Comparison of ENCODE assay signal across 8 cellular contexts in genomic region chr9:137302176-137303030, GRCh38. TPM values are rescaled to one million over a fixed set of nuclear protein-coding genes. Genes with fewer than 3 reads are reported as not detected.
DNase-seq lines count a peak whose midpoint lies in the region; TF ChIP-seq lines count a peak whose summit lies in the region.

A gene with protein sequence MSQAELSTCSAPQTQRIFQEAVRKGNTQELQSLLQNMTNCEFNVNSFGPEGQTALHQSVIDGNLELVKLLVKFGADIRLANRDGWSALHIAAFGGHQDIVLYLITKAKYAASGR (minus strand): TSS chr9:137302271. CDS start chr9:137301928, 343 bp downstream.

- H3K27ac ChIP-seq in HEK293 (ENCODE audit: extremely low read depth, low read depth, low read length) (peak within 1 kb of the TSS; percentile 91), right atrium auricular region (peak within 1 kb of the TSS; percentile 79 to 83), uterus (peak within 1 kb of the TSS; percentile 77 to 78)

- peak; percentile 82 for TF ChIP-seq POLR2A in GM10847 (IDR thresholded peaks at IDR 0.05; ENCODE audit: extremely low read depth, insufficient read length)
- TF ChIP-seq POLR2A in uterus (IDR thresholded peaks at IDR 0.05), result peak; percentile 59 to 90

- H3K36me3 ChIP-seq in HEK293 (ENCODE audit: control insufficient read depth in 2 of 2, insufficient read depth in 1 of 2, low read length in 2 of 2) (no peaks in the 10 kb centered on the region), adipocyte (ENCODE audit: control insufficient read depth, insufficient read depth, low read length, severe bottlenecking) (no peaks in the 10 kb centered on the region), right atrium auricular region (no peaks in the 10 kb centered on the region), uterus (no peaks in the 10 kb centered on the region)

- H3K4me3 ChIP-seq in HEK293 (ENCODE audit: low read depth, low read length) (peak within 1 kb of the TSS; percentile 73), adipocyte (ENCODE audit: low read length) (no peak within 1 kb of the TSS), right atrium auricular region (peak within 1 kb of the TSS; percentile 46 to 66), uterus (peak within 1 kb of the TSS; percentile 26 to 41)

- H3K9me3 ChIP-seq in HEK293 (ENCODE audit: control insufficient read depth, insufficient read depth, low read depth, low read length) (no peaks in the 10 kb centered on the region), adipocyte (ENCODE audit: control insufficient read depth, low read length) (no peaks in the 10 kb centered on the region), right atrium auricular region (no peaks in the 10 kb centered on the region), uterus (no peaks in the 10 kb centered on the region)

- H3K9ac ChIP-seq in adipocyte (ENCODE audit: low read length), result no peak within 1 kb of the TSS

- POLR2A ChIA-PET in HEK293 (lab: Yijun Ruan, JAX), result interaction anchor here (0.6 to 3.3 kb wide), 35 partner anchors 9 to 305 kb away, joined by 3 to 40 read pairs (median 4); partner anchors contain the start of genes ENTPD8, EXD3, MRPL41 and NOXA1

- TF ChIP-seq CTCF in HEK293 (tag by site-specific recombination; IDR thresholded peaks at IDR 0.05) (peak; percentile 84), right atrium auricular region (IDR thresholded peaks at IDR 0.05) (peak; percentile 31 to 61), uterus (IDR thresholded peaks at IDR 0.05) (peak in 3 of 4 experiments; percentile 37 to 44 (median 38))

- H3K27me3 ChIP-seq in adipocyte (replicated peaks; ENCODE audit: control insufficient read depth, insufficient read depth, low read length), result peaks cover 60% of the 10 kb centered on the region
- peaks cover 0 to 4% of the 10 kb centered on the region in 2 donors for H3K27me3 ChIP-seq in right atrium auricular region
- H3K27me3 ChIP-seq in uterus, result peaks cover 23 to 28% of the 10 kb centered on the region in 2 donors

- H3K4me1 ChIP-seq in HEK293 (ENCODE audit: control insufficient read depth, insufficient read depth, low read length), result peaks cover 15% of the 10 kb centered on the region
- H3K4me1 ChIP-seq in adipocyte (ENCODE audit: control insufficient read depth, insufficient read depth, low read length), result peaks cover 3% of the 10 kb centered on the region
- H3K4me1 ChIP-seq in right atrium auricular region, result peaks cover 0 to 89% of the 10 kb centered on the region in 2 donors
- H3K4me1 ChIP-seq in uterus, result peaks cover 0 to 36% of the 10 kb centered on the region in 2 donors

- DNase-seq in NCI-H1048 (lab: John Stamatoyannopoulos, UW), result peak; percentile 75
- DNase-seq in SW480 (ENCODE audit: low spot score), result peak; percentile 88
- peak; percentile 90 for DNase-seq in adipocyte (ENCODE audit: low read depth)
- peak; percentile 87 for DNase-seq in right atrium auricular region (ENCODE audit: low spot score)
- no peak for DNase-seq in pulmonary artery endothelial cell (ENCODE audit: low read depth, low spot score)
- peak; percentile 77 to 79 for DNase-seq in uterus

- intact Hi-C loops in uterus (cut with DNase I; ENCODE audit: low total_unique reads), result loop anchor here (10.0 kb wide), 1 partner anchor 112 kb away; no protein-coding TSS in a partner anchor

- CTCF ChIA-PET in HEK293 (lab: Yijun Ruan, JAX), result interaction anchor here (0.6 to 3.5 kb wide), 12 partner anchors 8 to 141 kb away, joined by 3 to 15 read pairs (median 5); no protein-coding TSS in a partner anchor

TF ChIP-seq in HEK293, 187 proteins besides CTCF, POLR2A, EP300 and RAD21 (continues in another document):
- TF ChIP-seq ZNF266 (tag by site-specific recombination; IDR thresholded peaks at IDR 0.05; ENCODE audit: low read depth) (no peak), ZNF175 (tag by site-specific recombination; IDR thresholded peaks at IDR 0.05) (no peak), SCRT2 (tag by site-specific recombination; IDR thresholded peaks at IDR 0.05) (no peak), ZNF37A (tag by site-specific recombination; IDR thresholded peaks at IDR 0.05) (no peak), ZNF274 (IDR thresholded peaks at IDR 0.05; ENCODE audit: low read length) (no peak), ZNF274 (tag by site-specific recombination; IDR thresholded peaks at IDR 0.05; ENCODE audit: borderline replicate concordance) (no peak), ZFP69B (tag by site-specific recombination; IDR thresholded peaks at IDR 0.05) (no peak), BCL11B (tag by site-specific recombination; IDR thresholded peaks at IDR 0.05; ENCODE audit: low read depth) (no peak; the same call in 1 of the 2 replicates), ZNF362 (tag by site-specific recombination; IDR thresholded peaks at IDR 0.05) (no peak), ZNF302 (tag by site-specific recombination; IDR thresholded peaks at IDR 0.05; ENCODE audit: low read depth) (no peak), ZFHX2 (tag by site-specific recombination; conservative IDR thresholded peaks at IDR 0.05) (peak; percentile 50), ZNF660 (tag by site-specific recombination; IDR thresholded peaks at IDR 0.05) (no peak), ZNF768 (tag by site-specific recombination; IDR thresholded peaks at IDR 0.05) (no peak), SP7 (tag by site-specific recombination; IDR thresholded peaks at IDR 0.05) (no peak; the same call in 1 of the 2 replicates), ZXDB (tag by site-specific recombination; IDR thresholded peaks at IDR 0.05) (0 out of 2 replicates have a peak, but pooled peaks have one; percentile 43), ZNF473 (tag by site-specific recombination; IDR thresholded peaks at IDR 0.05) (no peak), ZFP41 (tag by site-specific recombination; IDR thresholded peaks at IDR 0.05; ENCODE audit: borderline replicate concordance) (no peak)
- TF ChIP-seq, protein P1, sequence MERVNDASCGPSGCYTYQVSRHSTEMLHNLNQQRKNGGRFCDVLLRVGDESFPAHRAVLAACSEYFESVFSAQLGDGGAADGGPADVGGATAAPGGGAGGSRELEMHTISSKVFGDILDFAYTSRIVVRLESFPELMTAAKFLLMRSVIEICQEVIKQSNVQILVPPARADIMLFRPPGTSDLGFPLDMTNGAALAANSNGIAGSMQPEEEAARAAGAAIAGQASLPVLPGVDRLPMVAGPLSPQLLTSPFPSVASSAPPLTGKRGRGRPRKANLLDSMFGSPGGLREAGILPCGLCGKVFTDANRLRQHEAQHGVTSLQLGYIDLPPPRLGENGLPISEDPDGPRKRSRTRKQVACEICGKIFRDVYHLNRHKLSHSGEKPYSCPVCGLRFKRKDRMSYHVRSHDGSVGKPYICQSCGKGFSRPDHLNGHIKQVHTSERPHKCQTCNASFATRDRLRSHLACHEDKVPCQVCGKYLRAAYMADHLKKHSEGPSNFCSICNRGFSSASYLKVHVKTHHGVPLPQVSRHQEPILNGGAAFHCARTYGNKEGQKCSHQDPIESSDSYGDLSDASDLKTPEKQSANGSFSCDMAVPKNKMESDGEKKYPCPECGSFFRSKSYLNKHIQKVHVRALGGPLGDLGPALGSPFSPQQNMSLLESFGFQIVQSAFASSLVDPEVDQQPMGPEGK (tag by site-specific recombination; IDR thresholded peaks at IDR 0.05), result peak; percentile 74
- TF ChIP-seq, protein P2, sequence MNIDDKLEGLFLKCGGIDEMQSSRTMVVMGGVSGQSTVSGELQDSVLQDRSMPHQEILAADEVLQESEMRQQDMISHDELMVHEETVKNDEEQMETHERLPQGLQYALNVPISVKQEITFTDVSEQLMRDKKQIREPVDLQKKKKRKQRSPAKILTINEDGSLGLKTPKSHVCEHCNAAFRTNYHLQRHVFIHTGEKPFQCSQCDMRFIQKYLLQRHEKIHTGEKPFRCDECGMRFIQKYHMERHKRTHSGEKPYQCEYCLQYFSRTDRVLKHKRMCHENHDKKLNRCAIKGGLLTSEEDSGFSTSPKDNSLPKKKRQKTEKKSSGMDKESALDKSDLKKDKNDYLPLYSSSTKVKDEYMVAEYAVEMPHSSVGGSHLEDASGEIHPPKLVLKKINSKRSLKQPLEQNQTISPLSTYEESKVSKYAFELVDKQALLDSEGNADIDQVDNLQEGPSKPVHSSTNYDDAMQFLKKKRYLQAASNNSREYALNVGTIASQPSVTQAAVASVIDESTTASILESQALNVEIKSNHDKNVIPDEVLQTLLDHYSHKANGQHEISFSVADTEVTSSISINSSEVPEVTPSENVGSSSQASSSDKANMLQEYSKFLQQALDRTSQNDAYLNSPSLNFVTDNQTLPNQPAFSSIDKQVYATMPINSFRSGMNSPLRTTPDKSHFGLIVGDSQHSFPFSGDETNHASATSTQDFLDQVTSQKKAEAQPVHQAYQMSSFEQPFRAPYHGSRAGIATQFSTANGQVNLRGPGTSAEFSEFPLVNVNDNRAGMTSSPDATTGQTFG (tag by site-specific recombination; IDR thresholded peaks at IDR 0.05; ENCODE audit: borderline replicate concordance), result no peak

RNA-seq across cellular contexts. Expression of the gene that starts here (rescaled TPM):
- 10 to 100 TPM in 1 of 2 donors, 1 to 10 TPM in 1; 5.6 to 13.3 TPM for total RNA-seq in right atrium auricular region
- 14.0 and 16.0 TPM in 2 replicates for total RNA-seq in pulmonary artery endothelial cell
- 10 to 100 TPM in 2 of 4 donors, 1 to 10 TPM in 1, under 1 TPM in 1; 0.29 to 16.5 (median 11.4) TPM for total RNA-seq in uterus
